ENCODE assay signal across 2 cellular contexts in the genomic region with DNA sequence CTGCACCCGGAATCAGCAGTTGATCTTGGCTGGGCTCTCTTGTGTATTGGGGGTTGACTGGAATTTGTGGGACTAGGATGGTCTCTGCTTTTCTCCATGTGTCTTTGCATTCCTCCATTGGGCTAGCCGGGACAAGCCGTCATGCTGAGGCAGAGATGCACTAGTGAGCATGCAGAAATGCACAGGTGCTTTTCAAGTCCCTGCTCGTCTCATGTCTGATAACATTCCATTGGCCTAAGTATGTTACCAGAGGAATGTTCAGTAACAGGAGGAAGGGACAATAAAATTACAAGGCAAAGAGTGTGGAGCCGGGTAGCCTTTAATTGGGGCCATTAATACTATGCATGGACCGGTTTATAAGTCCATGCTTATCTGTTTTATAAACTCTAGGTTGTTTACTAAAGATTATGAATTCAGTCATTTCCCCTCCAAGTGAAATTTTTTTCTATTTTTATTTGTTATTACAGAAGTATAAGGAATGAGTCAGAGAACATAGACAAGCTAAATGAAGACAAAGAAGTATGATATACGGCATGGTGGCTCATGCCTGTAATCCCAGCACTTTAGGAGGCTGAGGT.
TF ChIP-seq lines count a peak whose summit lies in the region.

No MANE protein-coding gene starts in this region.

TF ChIP-seq in GM23338, 12 proteins besides CTCF, POLR2A, EP300 and RAD21 (continues in another document):
- no peak for TF ChIP-seq ZNF331 (CRISPR knock-in tag; IDR thresholded peaks at IDR 0.05; ENCODE audit: low read depth)
- TF ChIP-seq, protein P1, sequence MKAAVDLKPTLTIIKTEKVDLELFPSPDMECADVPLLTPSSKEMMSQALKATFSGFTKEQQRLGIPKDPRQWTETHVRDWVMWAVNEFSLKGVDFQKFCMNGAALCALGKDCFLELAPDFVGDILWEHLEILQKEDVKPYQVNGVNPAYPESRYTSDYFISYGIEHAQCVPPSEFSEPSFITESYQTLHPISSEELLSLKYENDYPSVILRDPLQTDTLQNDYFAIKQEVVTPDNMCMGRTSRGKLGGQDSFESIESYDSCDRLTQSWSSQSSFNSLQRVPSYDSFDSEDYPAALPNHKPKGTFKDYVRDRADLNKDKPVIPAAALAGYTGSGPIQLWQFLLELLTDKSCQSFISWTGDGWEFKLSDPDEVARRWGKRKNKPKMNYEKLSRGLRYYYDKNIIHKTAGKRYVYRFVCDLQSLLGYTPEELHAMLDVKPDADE (IDR thresholded peaks at IDR 0.05), result no peak
- TF ChIP-seq EZH2phosphoT487 (IDR thresholded peaks at IDR 0.05; ENCODE audit: unreplicated experiment), result no peak
- no peak for TF ChIP-seq EZH2 (IDR thresholded peaks at IDR 0.05; ENCODE audit: low read depth, unreplicated experiment)
- no peak for TF ChIP-seq POLR2AphosphoS5 (IDR thresholded peaks at IDR 0.05; ENCODE audit: low read depth)
- no peak for TF ChIP-seq CREB1 (CRISPR knock-in tag; IDR thresholded peaks at IDR 0.05; ENCODE audit: low read depth)
- TF ChIP-seq, protein P2, sequence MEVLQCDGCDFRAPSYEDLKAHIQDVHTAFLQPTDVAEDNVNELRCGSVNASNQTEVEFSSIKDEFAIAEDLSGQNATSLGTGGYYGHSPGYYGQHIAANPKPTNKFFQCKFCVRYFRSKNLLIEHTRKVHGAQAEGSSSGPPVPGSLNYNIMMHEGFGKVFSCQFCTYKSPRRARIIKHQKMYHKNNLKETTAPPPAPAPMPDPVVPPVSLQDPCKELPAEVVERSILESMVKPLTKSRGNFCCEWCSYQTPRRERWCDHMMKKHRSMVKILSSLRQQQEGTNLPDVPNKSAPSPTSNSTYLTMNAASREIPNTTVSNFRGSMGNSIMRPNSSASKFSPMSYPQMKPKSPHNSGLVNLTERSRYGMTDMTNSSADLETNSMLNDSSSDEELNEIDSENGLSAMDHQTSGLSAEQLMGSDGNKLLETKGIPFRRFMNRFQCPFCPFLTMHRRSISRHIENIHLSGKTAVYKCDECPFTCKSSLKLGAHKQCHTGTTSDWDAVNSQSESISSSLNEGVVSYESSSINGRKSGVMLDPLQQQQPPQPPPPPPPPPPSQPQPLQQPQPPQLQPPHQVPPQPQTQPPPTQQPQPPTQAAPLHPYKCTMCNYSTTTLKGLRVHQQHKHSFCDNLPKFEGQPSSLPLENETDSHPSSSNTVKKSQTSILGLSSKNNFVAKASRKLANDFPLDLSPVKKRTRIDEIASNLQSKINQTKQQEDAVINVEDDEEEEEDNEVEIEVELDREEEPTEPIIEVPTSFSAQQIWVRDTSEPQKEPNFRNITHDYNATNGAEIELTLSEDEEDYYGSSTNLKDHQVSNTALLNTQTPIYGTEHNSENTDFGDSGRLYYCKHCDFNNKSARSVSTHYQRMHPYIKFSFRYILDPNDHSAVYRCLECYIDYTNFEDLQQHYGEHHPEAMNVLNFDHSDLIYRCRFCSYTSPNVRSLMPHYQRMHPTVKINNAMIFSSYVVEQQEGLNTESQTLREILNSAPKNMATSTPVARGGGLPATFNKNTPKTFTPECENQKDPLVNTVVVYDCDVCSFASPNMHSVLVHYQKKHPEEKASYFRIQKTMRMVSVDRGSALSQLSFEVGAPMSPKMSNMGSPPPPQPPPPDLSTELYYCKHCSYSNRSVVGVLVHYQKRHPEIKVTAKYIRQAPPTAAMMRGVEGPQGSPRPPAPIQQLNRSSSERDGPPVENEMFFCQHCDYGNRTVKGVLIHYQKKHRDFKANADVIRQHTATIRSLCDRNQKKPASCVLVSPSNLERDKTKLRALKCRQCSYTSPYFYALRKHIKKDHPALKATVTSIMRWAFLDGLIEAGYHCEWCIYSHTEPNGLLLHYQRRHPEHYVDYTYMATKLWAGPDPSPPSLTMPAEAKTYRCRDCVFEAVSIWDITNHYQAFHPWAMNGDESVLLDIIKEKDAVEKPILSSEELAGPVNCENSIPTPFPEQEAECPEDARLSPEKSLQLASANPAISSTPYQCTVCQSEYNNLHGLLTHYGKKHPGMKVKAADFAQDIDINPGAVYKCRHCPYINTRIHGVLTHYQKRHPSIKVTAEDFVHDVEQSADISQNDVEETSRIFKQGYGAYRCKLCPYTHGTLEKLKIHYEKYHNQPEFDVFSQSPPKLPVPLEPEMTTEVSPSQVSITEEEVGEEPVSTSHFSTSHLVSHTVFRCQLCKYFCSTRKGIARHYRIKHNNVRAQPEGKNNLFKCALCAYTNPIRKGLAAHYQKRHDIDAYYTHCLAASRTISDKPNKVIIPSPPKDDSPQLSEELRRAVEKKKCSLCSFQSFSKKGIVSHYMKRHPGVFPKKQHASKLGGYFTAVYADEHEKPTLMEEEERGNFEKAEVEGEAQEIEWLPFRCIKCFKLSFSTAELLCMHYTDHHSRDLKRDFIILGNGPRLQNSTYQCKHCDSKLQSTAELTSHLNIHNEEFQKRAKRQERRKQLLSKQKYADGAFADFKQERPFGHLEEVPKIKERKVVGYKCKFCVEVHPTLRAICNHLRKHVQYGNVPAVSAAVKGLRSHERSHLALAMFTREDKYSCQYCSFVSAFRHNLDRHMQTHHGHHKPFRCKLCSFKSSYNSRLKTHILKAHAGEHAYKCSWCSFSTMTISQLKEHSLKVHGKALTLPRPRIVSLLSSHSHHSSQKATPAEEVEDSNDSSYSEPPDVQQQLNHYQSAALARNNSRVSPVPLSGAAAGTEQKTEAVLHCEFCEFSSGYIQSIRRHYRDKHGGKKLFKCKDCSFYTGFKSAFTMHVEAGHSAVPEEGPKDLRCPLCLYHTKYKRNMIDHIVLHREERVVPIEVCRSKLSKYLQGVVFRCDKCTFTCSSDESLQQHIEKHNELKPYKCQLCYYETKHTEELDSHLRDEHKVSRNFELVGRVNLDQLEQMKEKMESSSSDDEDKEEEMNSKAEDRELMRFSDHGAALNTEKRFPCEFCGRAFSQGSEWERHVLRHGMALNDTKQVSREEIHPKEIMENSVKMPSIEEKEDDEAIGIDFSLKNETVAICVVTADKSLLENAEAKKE (CRISPR knock-in tag; IDR thresholded peaks at IDR 0.05), result no peak
- no peak for TF ChIP-seq JUNB (IDR thresholded peaks at IDR 0.05; ENCODE audit: unreplicated experiment)
- TF ChIP-seq ZNF114 (CRISPR knock-in tag; IDR thresholded peaks at IDR 0.05), result no peak
- no peak for TF ChIP-seq NANOG (IDR thresholded peaks at IDR 0.05; ENCODE audit: borderline replicate concordance)

TF ChIP-seq in SK-N-SH, 30 proteins besides CTCF, POLR2A, EP300 and RAD21 (continued from another document):
- TF ChIP-seq GATA2 (CRISPR knock-in tag; IDR thresholded peaks at IDR 0.05) (no peak), NRF1 (IDR thresholded peaks at IDR 0.05; ENCODE audit: low read depth, low read length) (no peak), TAF1 (IDR thresholded peaks at IDR 0.05; ENCODE audit: borderline replicate concordance, low read depth, low read length) (no peak), MEF2A (IDR thresholded peaks at IDR 0.05; ENCODE audit: borderline replicate concordance, low read depth) (no peak), FOSL2 (IDR thresholded peaks at IDR 0.05; ENCODE audit: borderline replicate concordance, low read depth) (0 out of 2 replicates have a peak, but pooled peaks have one; percentile 3), EZH2phosphoT487 (IDR thresholded peaks at IDR 0.05; ENCODE audit: borderline replicate concordance, low read depth) (no peak), GABPA (IDR thresholded peaks at IDR 0.05; ENCODE audit: low read depth) (no peak), JUND (IDR thresholded peaks at IDR 0.05) (peak; percentile 12; the same call in 1 of the 2 replicates)
- TF ChIP-seq, protein P3, sequence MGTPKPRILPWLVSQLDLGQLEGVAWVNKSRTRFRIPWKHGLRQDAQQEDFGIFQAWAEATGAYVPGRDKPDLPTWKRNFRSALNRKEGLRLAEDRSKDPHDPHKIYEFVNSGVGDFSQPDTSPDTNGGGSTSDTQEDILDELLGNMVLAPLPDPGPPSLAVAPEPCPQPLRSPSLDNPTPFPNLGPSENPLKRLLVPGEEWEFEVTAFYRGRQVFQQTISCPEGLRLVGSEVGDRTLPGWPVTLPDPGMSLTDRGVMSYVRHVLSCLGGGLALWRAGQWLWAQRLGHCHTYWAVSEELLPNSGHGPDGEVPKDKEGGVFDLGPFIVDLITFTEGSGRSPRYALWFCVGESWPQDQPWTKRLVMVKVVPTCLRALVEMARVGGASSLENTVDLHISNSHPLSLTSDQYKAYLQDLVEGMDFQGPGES (IDR thresholded peaks at IDR 0.05; ENCODE audit: low read depth, low read length), result no peak
- TF ChIP-seq, protein P4, sequence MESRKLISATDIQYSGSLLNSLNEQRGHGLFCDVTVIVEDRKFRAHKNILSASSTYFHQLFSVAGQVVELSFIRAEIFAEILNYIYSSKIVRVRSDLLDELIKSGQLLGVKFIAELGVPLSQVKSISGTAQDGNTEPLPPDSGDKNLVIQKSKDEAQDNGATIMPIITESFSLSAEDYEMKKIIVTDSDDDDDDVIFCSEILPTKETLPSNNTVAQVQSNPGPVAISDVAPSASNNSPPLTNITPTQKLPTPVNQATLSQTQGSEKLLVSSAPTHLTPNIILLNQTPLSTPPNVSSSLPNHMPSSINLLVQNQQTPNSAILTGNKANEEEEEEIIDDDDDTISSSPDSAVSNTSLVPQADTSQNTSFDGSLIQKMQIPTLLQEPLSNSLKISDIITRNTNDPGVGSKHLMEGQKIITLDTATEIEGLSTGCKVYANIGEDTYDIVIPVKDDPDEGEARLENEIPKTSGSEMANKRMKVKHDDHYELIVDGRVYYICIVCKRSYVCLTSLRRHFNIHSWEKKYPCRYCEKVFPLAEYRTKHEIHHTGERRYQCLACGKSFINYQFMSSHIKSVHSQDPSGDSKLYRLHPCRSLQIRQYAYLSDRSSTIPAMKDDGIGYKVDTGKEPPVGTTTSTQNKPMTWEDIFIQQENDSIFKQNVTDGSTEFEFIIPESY (IDR thresholded peaks at IDR 0.05; ENCODE audit: borderline replicate concordance, low read depth), result no peak
